ENCODE assay signal across 20 cellular contexts in the genomic region with DNA sequence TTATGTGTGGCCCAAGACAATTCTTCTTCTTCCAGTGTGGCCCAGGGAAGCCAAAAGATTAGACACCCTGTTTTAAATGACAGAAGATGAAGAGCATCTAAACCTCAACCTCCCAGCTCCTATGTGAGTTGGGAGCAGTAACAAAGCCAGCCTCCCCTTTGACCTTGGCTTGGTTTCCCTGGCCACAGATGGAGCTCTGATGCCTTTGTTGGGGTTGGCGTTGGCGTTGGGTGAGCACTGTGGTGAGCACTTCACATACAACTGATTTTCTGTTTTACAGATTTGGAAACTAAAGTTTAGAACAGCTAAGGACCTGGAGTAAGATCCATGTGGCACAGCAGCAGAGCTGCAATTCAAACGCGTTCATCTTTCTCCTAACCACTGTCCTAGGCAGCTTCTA. TPM values are rescaled to one million over a fixed set of nuclear protein-coding genes. Genes with fewer than 3 reads are reported as not detected.
A peak's percentile ranks its signal among the peaks of the same experiment; 100 is the strongest.
DNase-seq lines count a peak whose midpoint lies in the region; ATAC-seq, FAIRE-seq and TF ChIP-seq lines count a peak whose summit lies in the region.
"Had no signal": no experiment of that assay in that cellular context is flagged by ENCODE, and none has a peak within 500 bp of the region (broad histone marks: within the 10 kb centered on the region; RNA-seq: fewer than 3 reads in every experiment).

No MANE protein-coding gene starts in this region.

- no peak for FAIRE-seq in GM12891 (lab: Jason Lieb, UNC)
- FAIRE-seq: A549, H54, K562 had no signal

- H3K79me1 ChIP-seq in IMR-90 (ENCODE audit: low read depth in 1 of 2, low read length in 2 of 2) = peaks cover 0 to 20% of the 10 kb centered on the region in 2 experiments; a peak in 2 of 4 replicates

- TF ChIP-seq CTCF in IMR-90 (conservative IDR thresholded peaks at IDR 0.05; ENCODE audit: low read depth, low read length) (no peak), thoracic aorta (IDR thresholded peaks at IDR 0.05) (no peak)

- peak overlapping the region; percentile 43; the same call in 1 of the 2 replicates for H2AK5ac ChIP-seq in IMR-90 (ENCODE audit: low read depth, low read length)

- no peak overlapping the region for H3K4ac ChIP-seq in IMR-90 (ENCODE audit: low read depth, low read length)

- H2AK9ac ChIP-seq in IMR-90 (replicated peaks; ENCODE audit: low read depth, low read length, poor library complexity) = no peak overlapping the region

- H3K27me3 Mint-ChIP-seq in activated naive CD4-positive, alpha-beta T cell treated with anti-CD3 and anti-CD28 coated beads, Interleukin-2, amount 10 ng/mL, durations not matched to agents 7 days and 5 days = peaks cover 5% of the 10 kb centered on the region

- H4K20me1 ChIP-seq in IMR-90 (ENCODE audit: insufficient read depth, low read length) = no peaks in the 10 kb centered on the region

- H3K9me3 Mint-ChIP-seq in stimulated activated effector memory CD8-positive, alpha-beta T cell treated with anti-CD3 and anti-CD28 coated beads, Interleukin-12 subunit alpha, Interleukin-12 subunit beta, amount 100 ng/mL, for 72 hours = no peaks in the 10 kb centered on the region
- H3K9me3 Mint-ChIP-seq in activated naive CD4-positive, alpha-beta T cell treated with anti-CD3 and anti-CD28 coated beads, Interleukin-2, amount 10 ng/mL, durations not matched to agents 7 days and 5 days = no peaks in the 10 kb centered on the region
- H3K9me3 Mint-ChIP-seq: HFFc6 had no signal

- no peak overlapping the region for H4K8ac ChIP-seq in IMR-90 (ENCODE audit: low read depth in 2 of 2, low read length in 2 of 2)

- POLR2A ChIA-PET in IMR-90 (lab: Charles Lee; ENCODE audit: unreplicated experiment) = interaction anchor here (0.5 kb wide), 1 partner anchor 13 kb away, joined by 4 read pairs; no protein-coding TSS in a partner anchor

- DNase-seq in IMR-90 = no peak
- no peak for DNase-seq in thoracic aorta (ENCODE audit: low spot score)
- DNase-seq in stimulated activated effector memory CD8-positive, alpha-beta T cell treated with anti-CD3 and anti-CD28 coated beads, Interleukin-12 subunit alpha, Interleukin-12 subunit beta, amount 100 ng/mL, for 72 hours (ENCODE audit: low spot score in 2 of 2) = no peak
- no peak for DNase-seq in activated naive CD4-positive, alpha-beta T cell treated with anti-CD3 and anti-CD28 coated beads, Interleukin-2, amount 10 ng/mL, durations not matched to agents 7 days and 5 days
- no peak for DNase-seq in GM12891 (ENCODE audit: insufficient read length, low spot score)
- DNase-seq: DMS 273 treated with DMSO at 0.1 percent for 48 hours; HFFc6; MV-4-11; NCI-H1417; NCI-H187 treated with DMSO at 0.1 percent for 48 hours; NCI-H446; NK-92 treated with Interleukin-12 subunit alpha and Interleukin-12 subunit beta, amount 100 ng/mL, for 24 hours; OCI-M1; RPMI8226 had no signal

- peak overlapping the region; percentile 15; the same call in 1 of the 2 replicates for H3K23ac ChIP-seq in IMR-90 (ENCODE audit: low read depth, low read length)

- H2BK120ac ChIP-seq in IMR-90 (ENCODE audit: low read depth, low read length) = peak overlapping the region; percentile 3; the same call in 1 of the 2 replicates

- peak overlapping the region; percentile 58; the same call in 1 of the 2 replicates for H3K18ac ChIP-seq in IMR-90 (ENCODE audit: low read depth, low read length)

- no peaks in the 10 kb centered on the region for H3K27me3 ChIP-seq in IMR-90 (ENCODE audit: control insufficient read depth, insufficient read depth, low read length)
- no peaks in the 10 kb centered on the region for H3K27me3 ChIP-seq in muscle layer of duodenum (ENCODE audit: low read depth, low read length)
- H3K27me3 ChIP-seq in thoracic aorta (replicated peaks; ENCODE audit: insufficient read depth) = no peaks in the 10 kb centered on the region

- H3K4me3 ChIP-seq in IMR-90 (ENCODE audit: insufficient read depth, low read depth, low read length) = no peak overlapping the region
- no peak overlapping the region for H3K4me3 ChIP-seq in muscle layer of duodenum (ENCODE audit: low read depth in 1 of 2, low read length in 2 of 2)
- H3K4me3 ChIP-seq in thoracic aorta = no peak overlapping the region
- H3K4me3 ChIP-seq: A549, K562 had no signal

- H3K56ac ChIP-seq in IMR-90 (ENCODE audit: extremely low read depth, insufficient read depth, low read length) = no peak overlapping the region

- no TSS peak for BruUV-seq in IMR-90 (replicated peaks; lab: Mats Ljungman, UMichigan)

- in situ Hi-C loops in IMR-90 (cut with MboI; ENCODE audit: low sequenced_read_pairs) = no loop called here

- H3K4me3 Mint-ChIP-seq in stimulated activated effector memory CD8-positive, alpha-beta T cell treated with anti-CD3 and anti-CD28 coated beads, Interleukin-12 subunit alpha, Interleukin-12 subunit beta, amount 100 ng/mL, for 72 hours = no peak overlapping the region
- no peak overlapping the region for H3K4me3 Mint-ChIP-seq in activated naive CD4-positive, alpha-beta T cell treated with anti-CD3 and anti-CD28 coated beads, Interleukin-2, amount 10 ng/mL, durations not matched to agents 7 days and 5 days
- H3K4me3 Mint-ChIP-seq: HFFc6 had no signal

- H3K4me1 ChIP-seq in IMR-90 (ENCODE audit: control insufficient read depth, insufficient read depth, low read length) (peaks cover 24% of the 10 kb centered on the region), muscle layer of duodenum (ENCODE audit: control insufficient read depth in 1 of 2, insufficient read depth in 2 of 2, low read length in 2 of 2) (peaks cover 16 to 64% of the 10 kb centered on the region in 2 donors), thoracic aorta (ENCODE audit: control insufficient read depth in 1 of 2, low read depth in 2 of 2) (peaks cover 55 to 97% of the 10 kb centered on the region in 2 donors)
- H3K4me1 ChIP-seq: A549 had no signal

- no peak overlapping the region for H2BK15ac ChIP-seq in IMR-90 (ENCODE audit: low read depth, low read length)

- no peak overlapping the region for H2BK20ac ChIP-seq in IMR-90 (ENCODE audit: low read depth, low read length)

- ATAC-seq in IMR-90 (ENCODE audit: low read depth) (no peak), thoracic aorta (ENCODE audit: insufficient number of reproducible peaks, low FRiP score, low read depth) (no peak)
- no peak for ATAC-seq in stimulated activated effector memory CD8-positive, alpha-beta T cell treated with anti-CD3 and anti-CD28 coated beads, Interleukin-12 subunit alpha, Interleukin-12 subunit beta, amount 100 ng/mL, for 72 hours
- ATAC-seq: A549, K562 had no signal

- H3K27ac Mint-ChIP-seq in stimulated activated effector memory CD8-positive, alpha-beta T cell treated with anti-CD3 and anti-CD28 coated beads, Interleukin-12 subunit alpha, Interleukin-12 subunit beta, amount 100 ng/mL, for 72 hours = no peak overlapping the region
- H3K27ac Mint-ChIP-seq in activated naive CD4-positive, alpha-beta T cell treated with anti-CD3 and anti-CD28 coated beads, Interleukin-2, amount 10 ng/mL, durations not matched to agents 7 days and 5 days = no peak overlapping the region

- TF ChIP-seq POLR2A in IMR-90 (IDR thresholded peaks at IDR 0.05; ENCODE audit: low read depth, low read length) = no peak
- no peak for TF ChIP-seq POLR2A in GM12891 (IDR thresholded peaks at IDR 0.05; ENCODE audit: low read depth, low read length)

- no peak for TF ChIP-seq RAD21 in IMR-90 (IDR thresholded peaks at IDR 0.05; ENCODE audit: low read length)

- H3K27ac ChIP-seq in IMR-90 (ENCODE audit: insufficient read depth, low read length) = no peak overlapping the region
- H3K27ac ChIP-seq in cingulate gyrus (ENCODE audit: low read depth, low read length) = peak overlapping the region; percentile 30
- H3K27ac ChIP-seq in muscle layer of duodenum (ENCODE audit: low read length) = peak overlapping the region; percentile 32
- H3K27ac ChIP-seq in thoracic aorta = peak overlapping the region; percentile 62 to 87
- H3K27ac ChIP-seq: A549, C4-2B had no signal

- no peak overlapping the region for H4K5ac ChIP-seq in IMR-90 (ENCODE audit: low read depth, low read length)

- H2BK5ac ChIP-seq in IMR-90 (ENCODE audit: low read depth, low read length, poor library complexity, severe bottlenecking) = no peak overlapping the region

- H3K9me3 ChIP-seq in IMR-90 (ENCODE audit: control insufficient read depth, insufficient read depth, low read length) (0 out of 2 replicates have a peak, but pooled peaks cover 2% of the 10 kb centered on the region), muscle layer of duodenum (ENCODE audit: control insufficient read depth in 1 of 2, low read length in 2 of 2) (no peaks in the 10 kb centered on the region), thoracic aorta (no peaks in the 10 kb centered on the region)
- H3K9me3 ChIP-seq: A549 had no signal

- no peaks in the 10 kb centered on the region for H3K36me3 Mint-ChIP-seq in stimulated activated effector memory CD8-positive, alpha-beta T cell treated with anti-CD3 and anti-CD28 coated beads, Interleukin-12 subunit alpha, Interleukin-12 subunit beta, amount 100 ng/mL, for 72 hours
- H3K36me3 Mint-ChIP-seq in activated naive CD4-positive, alpha-beta T cell treated with anti-CD3 and anti-CD28 coated beads, Interleukin-2, amount 10 ng/mL, durations not matched to agents 7 days and 5 days = no peaks in the 10 kb centered on the region

- WGBS in IMR-90 (ENCODE audit: extremely low coverage in 2 of 2, insufficient read length in 1 of 2), 2 experiments = 90% methylated on average over 2 of the region's 4 CpGs; no CpG with 5 or more reads in 1 of the 2 experiments

- no peaks in the 10 kb centered on the region for H3K4me1 Mint-ChIP-seq in stimulated activated effector memory CD8-positive, alpha-beta T cell treated with anti-CD3 and anti-CD28 coated beads, Interleukin-12 subunit alpha, Interleukin-12 subunit beta, amount 100 ng/mL, for 72 hours
- H3K4me1 Mint-ChIP-seq in activated naive CD4-positive, alpha-beta T cell treated with anti-CD3 and anti-CD28 coated beads, Interleukin-2, amount 10 ng/mL, durations not matched to agents 7 days and 5 days = no peaks in the 10 kb centered on the region

- dilution Hi-C loops in IMR-90 (cut with HindIII; ENCODE audit: low sequenced_read_pairs, unreplicated experiment) = no loop called here

- H3K4me2 ChIP-seq in IMR-90 (ENCODE audit: low read depth, low read length) = no peak overlapping the region
- H3K4me2 ChIP-seq: A549 had no signal

- H3K36me3 ChIP-seq in IMR-90 (ENCODE audit: control insufficient read depth, insufficient read depth, low read length) (no peaks in the 10 kb centered on the region), muscle layer of duodenum (ENCODE audit: control insufficient read depth in 1 of 2, insufficient read depth in 2 of 2, low read length in 2 of 2) (peaks cover 0 to 5% of the 10 kb centered on the region in 2 donors), thoracic aorta (no peaks in the 10 kb centered on the region)

- H3K9ac ChIP-seq in IMR-90 (ENCODE audit: low read depth, low read length) = no peak overlapping the region

- intact Hi-C loops in IMR-90 (cut with micrococcal nuclease) = no loop called here

- no peak overlapping the region for H3K14ac ChIP-seq in IMR-90 (replicated peaks; ENCODE audit: low read depth, low read length)

- H4K91ac ChIP-seq in IMR-90 (ENCODE audit: insufficient read depth, low read depth, low read length) = no peak overlapping the region

- H3K9me1 ChIP-seq in IMR-90 (ENCODE audit: insufficient read depth, low read length) = peaks cover 8% of the 10 kb centered on the region

- H2AFZ ChIP-seq in IMR-90 (replicated peaks; ENCODE audit: low read length, poor library complexity) = no peak overlapping the region

- CTCF ChIA-PET in IMR-90 (lab: Yijun Ruan, JAX) = no interaction called here
- CTCF ChIA-PET in activated naive CD4-positive, alpha-beta T cell treated with anti-CD3 and anti-CD28 coated beads, Interleukin-2, amount 10 ng/mL, durations not matched to agents 7 days and 5 days (lab: Charles Lee) = no interaction called here

RNA-seq across cellular contexts. Expression of gene DAAM2, which starts 22.1 kb away (rescaled TPM):
- total RNA-seq in IMR-90 (2012; rRNA removed) (12.9 and 13.1 TPM in 2 replicates), thoracic aorta (10 to 100 TPM; 61.5 to 71.5 TPM)
- polyA plus RNA-seq in IMR-90 (2012; rRNA removed) = 11.2 and 11.9 TPM in 2 replicates
- 5.0 and 7.6 TPM in 2 replicates for polyA plus RNA-seq in IMR-90 (2012; cell fraction: cytosol; rRNA removed)
- 17.2 and 27.8 TPM in 2 replicates for polyA plus RNA-seq in IMR-90 (2012; cell fraction: nucleus; rRNA removed; ENCODE audit: low replicate concordance)
- polyA plus RNA-seq in GM12891 (2012; ENCODE audit: low read depth, missing spikeins) = not detected
- polyA plus RNA-seq: A549 had no signal
